8 cellular contexts compared by ENCODE assay signal in genomic region chr1:170929835-170930554, GRCh38. TPM values are rescaled to one million over a fixed set of nuclear protein-coding genes. Genes with fewer than 3 reads are reported as not detected.
DNase-seq lines count a peak whose midpoint lies in the region; ATAC-seq, FAIRE-seq and TF ChIP-seq lines count a peak whose summit lies in the region.

No MANE protein-coding gene starts in this region.

- no peak overlapping the region for H2BK12ac ChIP-seq in H1 (ENCODE audit: low read depth, low read length)

- H3K23me2 ChIP-seq in H1 (ENCODE audit: low read depth, low read length): no peaks in the 10 kb centered on the region

- no peak overlapping the region for H3K27ac Mint-ChIP-seq in memory B cell

- H3K4me3 ChIP-seq in AG04449 (ENCODE audit: low read depth, low read length) (no peak overlapping the region), HAP-1 (no peak overlapping the region), H1 (ENCODE audit: extremely low read depth in 1 of 4, insufficient read depth in 2 of 4, low read depth in 3 of 4, low read length in 4 of 4) (no peak overlapping the region)

- CTCF ChIA-PET in AG04449 (lab: Yijun Ruan, JAX): interaction anchor here (0.6 to 4.0 kb wide), 29 partner anchors 10 to 1044 kb away, joined by 3 to 27 read pairs (median 4); no protein-coding TSS in a partner anchor
- CTCF ChIA-PET in GM10248 (lab: Yijun Ruan, JAX): interaction anchor here (0.5 to 4.6 kb wide), 24 partner anchors 10 to 1015 kb away, joined by 3 to 38 read pairs (median 4); no protein-coding TSS in a partner anchor
- CTCF ChIA-PET in H1 (lab: Charles Lee; ENCODE audit: partially characterized antibody): interaction anchor here (0.6 to 4.2 kb wide), 28 partner anchors 9 to 1744 kb away, joined by 3 to 75 read pairs (median 4); no protein-coding TSS in a partner anchor

- H3K4me2 ChIP-seq in H1 (ENCODE audit: insufficient read depth in 1 of 2, low read depth in 2 of 2, low read length in 2 of 2): no peak overlapping the region

- H3K9ac ChIP-seq in H1 (replicated peaks in 1 of 4; ENCODE audit: extremely low read depth in 1 of 4, low read depth in 3 of 4, low read length in 3 of 4): no peak overlapping the region

- POLR2A ChIA-PET in AG04449 (lab: Yijun Ruan, JAX): interaction anchor here (1.3 kb wide), 1 partner anchor 261 kb away, joined by 3 read pairs; no protein-coding TSS in a partner anchor
- POLR2A ChIA-PET in GM10248 (lab: Yijun Ruan, JAX): no interaction called here
- POLR2A ChIA-PET in H1 (lab: Charles Lee; ENCODE audit: partially characterized antibody): no interaction called here

- H3K9me3 Mint-ChIP-seq in memory B cell: peaks cover 5% of the 10 kb centered on the region

- no peak for TF ChIP-seq EP300 in H1 (IDR thresholded peaks at IDR 0.05; ENCODE audit: borderline replicate concordance in 1 of 2, low read depth in 2 of 2, low read length in 2 of 2)

- no peak overlapping the region for H4K91ac ChIP-seq in H1 (replicated peaks; ENCODE audit: insufficient read length, low read length)

- H2BK15ac ChIP-seq in H1 (ENCODE audit: low read length): no peak overlapping the region

- H3K36me3 Mint-ChIP-seq in memory B cell: no peaks in the 10 kb centered on the region

- no peaks in the 10 kb centered on the region for H3K79me1 ChIP-seq in H1 (ENCODE audit: low read depth, low read length)

- H3K4me1 Mint-ChIP-seq in memory B cell: peaks cover 6% of the 10 kb centered on the region

- FAIRE-seq in H1 (lab: Jason Lieb, UNC): peak; percentile 91

- peaks cover 10% of the 10 kb centered on the region for H3K4me1 ChIP-seq in HAP-1
- peaks cover 0 to 4% (median 1%) of the 10 kb centered on the region in 4 experiments; a peak in 2 of 7 replicates for H3K4me1 ChIP-seq in H1 (replicated peaks in 1 of 4; ENCODE audit: control insufficient read depth in 3 of 4, insufficient read depth in 4 of 4, low read length in 3 of 4)

- H2BK120ac ChIP-seq in H1 (replicated peaks; ENCODE audit: low read depth, low read length): no peak overlapping the region

- H4K20me1 ChIP-seq in H1 (replicated peaks in 1 of 2; ENCODE audit: control insufficient read depth in 1 of 2, insufficient read depth in 2 of 2, low read length in 2 of 2): no peaks in the 10 kb centered on the region

- no peak overlapping the region for H4K8ac ChIP-seq in H1 (ENCODE audit: extremely low read depth, insufficient read depth, low read length)

- H3K27me3 Mint-ChIP-seq in memory B cell: no peaks in the 10 kb centered on the region

- H2AFZ ChIP-seq in H1 (ENCODE audit: low read length): peak overlapping the region; percentile 74; the same call in 1 of the 2 replicates

- H2BK5ac ChIP-seq in H1 (ENCODE audit: low read depth, low read length): no peak overlapping the region

- H3K79me2 ChIP-seq in H1 (ENCODE audit: control insufficient read depth in 1 of 2, insufficient read depth in 2 of 2, low read length in 2 of 2): no peaks in the 10 kb centered on the region

- TF ChIP-seq POLR2A in H1 (IDR thresholded peaks at IDR 0.05; ENCODE audit: control extremely low read depth in 1 of 2, low read depth in 2 of 2, low read length in 2 of 2): no peak

- H3K4ac ChIP-seq in H1 (replicated peaks; ENCODE audit: insufficient read length, low read depth, low read length): no peak overlapping the region

- H3K27me3 ChIP-seq in HAP-1 (ENCODE audit: low read depth) (no peaks in the 10 kb centered on the region), H1 (replicated peaks in 1 of 4; ENCODE audit: control insufficient read depth in 3 of 4, extremely low read depth in 1 of 4, insufficient read depth in 3 of 4, low read length in 3 of 4) (no peaks in the 10 kb centered on the region)

- no peak overlapping the region for H2BK20ac ChIP-seq in H1 (ENCODE audit: low read length)

- no peak overlapping the region for H3K4me3 Mint-ChIP-seq in memory B cell

- in situ Hi-C loops in HAP-1 (cut with MboI; ENCODE audit: low sequenced_read_pairs): no loop called here

- no peak overlapping the region for H3K27ac ChIP-seq in H1 (ENCODE audit: low read depth, low read length)

- peak; percentile 76 to 81 for TF ChIP-seq RAD21 in H1 (IDR thresholded peaks at IDR 0.05 in 1 of 2, conservative IDR thresholded peaks at IDR 0.05 in 1 of 2; ENCODE audit: low read depth in 2 of 2, low read length in 2 of 2)

- no peak overlapping the region for H4K5ac ChIP-seq in H1 (ENCODE audit: insufficient read length, low read depth, low read length)

- H2AK5ac ChIP-seq in H1 (ENCODE audit: low read depth, low read length): no peak overlapping the region

- H3K56ac ChIP-seq in H1 (replicated peaks; ENCODE audit: insufficient read length, low read depth, low read length): no peak overlapping the region

- TF ChIP-seq CTCF in AG04449 (IDR thresholded peaks at IDR 0.05; ENCODE audit: insufficient read depth, low read length, missing control alignments) (peak; percentile 54), GM10248 (IDR thresholded peaks at IDR 0.05; ENCODE audit: control extremely low read depth, extremely low read depth, low read depth, missing control alignments) (peak; percentile 73), H1 (IDR thresholded peaks at IDR 0.05; ENCODE audit: control extremely low read depth in 1 of 3, insufficient read depth in 1 of 3, low read depth in 1 of 3, low read length in 3 of 3) (peak; percentile 19 to 73 (median 67))

- WGBS in H1 (ENCODE audit: extremely low coverage in 1 of 2, insufficient coverage in 1 of 2, insufficient read length in 1 of 2, insufficient replicate concordance in 2 of 2, low coverage in 1 of 2, low lambda C conversion rate in 2 of 2, missing lambda C conversion rate in 1 of 2), 2 experiments: 21% methylated on average over 7 of the region's 7 CpGs; no CpG with 5 or more reads in 1 of the 2 experiments

- H3K18ac ChIP-seq in H1 (ENCODE audit: extremely low read depth, low read length): no peak overlapping the region

- DNase-seq in AG04449 (ENCODE audit: low read depth, low spot score) (no peak), GM10248 (ENCODE audit: extremely low spot score) (peak; percentile 58), HAP-1 (ENCODE audit: low spot score in 2 of 2) (peak; percentile 47 to 74), LHCN-M2 (ENCODE audit: low read depth) (peak; percentile 72), RPMI8226 (peak; percentile 58), H1 (ENCODE audit: low read depth in 1 of 2, low spot score in 2 of 2) (peak in 1 of 2 experiments; percentile 29), memory B cell (ENCODE audit: low spot score in 2 of 2) (peak in 1 of 2 donors; percentile 15), ureter (ENCODE audit: low spot score) (peak; percentile 48)

- no peaks in the 10 kb centered on the region for H3K36me3 ChIP-seq in HAP-1 (replicated peaks)
- no peaks in the 10 kb centered on the region for H3K36me3 ChIP-seq in H1 (ENCODE audit: control insufficient read depth in 2 of 4, insufficient read depth in 4 of 4, low read length in 3 of 4)

- H3K9me3 ChIP-seq in HAP-1 (no peaks in the 10 kb centered on the region), H1 (ENCODE audit: insufficient read depth in 2 of 2, low read depth in 1 of 2, low read length in 1 of 2) (no peaks in the 10 kb centered on the region)

- H3K23ac ChIP-seq in H1 (ENCODE audit: insufficient read length): no peak overlapping the region

- H3K14ac ChIP-seq in H1 (ENCODE audit: insufficient read length): no peak overlapping the region

- peak; percentile 63 for ATAC-seq in memory B cell (ENCODE audit: low read depth)

TF ChIP-seq in H1, 55 proteins besides CTCF, POLR2A, EP300 and RAD21 (continues in another document):
- no peak for TF ChIP-seq SP4 (IDR thresholded peaks at IDR 0.05; ENCODE audit: low read length)
- TF ChIP-seq BACH1 (IDR thresholded peaks at IDR 0.05; ENCODE audit: low read length): no peak
- TF ChIP-seq BCL11A (IDR thresholded peaks at IDR 0.05; ENCODE audit: low read depth in 2 of 2, low read length in 2 of 2): no peak
- no peak for TF ChIP-seq E2F6 (IDR thresholded peaks at IDR 0.05)
- no peak for TF ChIP-seq ASH2L (IDR thresholded peaks at IDR 0.05; ENCODE audit: low read length)
- TF ChIP-seq RNF2 (IDR thresholded peaks at IDR 0.05; ENCODE audit: borderline replicate concordance, low read depth, low read length, missing control alignments, poor library complexity, severe bottlenecking): no peak
- TF ChIP-seq SIRT6 (IDR thresholded peaks at IDR 0.05; ENCODE audit: low read length): no peak
- TF ChIP-seq KDM5A (IDR thresholded peaks at IDR 0.05; ENCODE audit: low read length): no peak
- no peak for TF ChIP-seq TAF7 (optimal IDR thresholded peaks at IDR 0.05; ENCODE audit: borderline replicate concordance, low read depth, low read length)
- no peak for TF ChIP-seq JUN (IDR thresholded peaks at IDR 0.05; ENCODE audit: low read depth, low read length)
- TF ChIP-seq RXRA (IDR thresholded peaks at IDR 0.05; ENCODE audit: insufficient read depth, low read depth, low read length): no peak
- TF ChIP-seq EGR1 (IDR thresholded peaks at IDR 0.05; ENCODE audit: borderline replicate concordance, low read depth, low read length): no peak
- TF ChIP-seq USF2 (IDR thresholded peaks at IDR 0.05; ENCODE audit: low read length): no peak
- no peak for TF ChIP-seq SRF (IDR thresholded peaks at IDR 0.05; ENCODE audit: low read depth, low read length)

RNA-seq across cellular contexts. Expression of gene MROH9, which starts 5.3 kb away (rescaled TPM):
- total RNA-seq in LHCN-M2 (2014; rRNA removed) (not detected in 2 replicates), ureter (not detected)
- not detected for polyA plus RNA-seq in LHCN-M2 (2012)
- total RNA-seq in H1 (2021; fragmentation: NEBNext Ultra II Directional; extraction: Animal tissue kit (Norgen Biotek cat#: 25700)): not detected in 2 replicates
- polyA plus RNA-seq in H1 (2011; rRNA removed): not detected in 2 replicates
- not detected for polyA plus RNA-seq in H1 (2011; cell fraction: cytosol; rRNA removed)
- polyA plus RNA-seq in H1 (2011; cell fraction: nucleus; rRNA removed): not detected
- not detected in 4 replicates for polyA plus RNA-seq in H1 (2012, experiment 1 of 2)
- not detected for polyA plus RNA-seq in H1 (2012, experiment 2 of 2)
- polyA plus RNA-seq in H1 (2013, experiment 1 of 2): not detected
- polyA plus RNA-seq in H1 (2013, experiment 2 of 2): not detected
- not detected in 2 replicates for polyA minus RNA-seq in H1 (2011; rRNA and poly(A)+ RNA removed)
- not detected for polyA minus RNA-seq in H1 (2011; cell fraction: cytosol; rRNA and poly(A)+ RNA removed)
- not detected for polyA minus RNA-seq in H1 (2011; cell fraction: nucleus; rRNA and poly(A)+ RNA removed)
